In genomic region chr13:79393564-79394249, GRCh38 we compare ENCODE assay signal across 8 cellular contexts. TPM values are rescaled to one million over a fixed set of nuclear protein-coding genes. Genes with fewer than 3 reads are reported as not detected.
A peak's percentile ranks its signal among the peaks of the same experiment; 100 is the strongest.
DNase-seq lines count a peak whose midpoint lies in the region; ATAC-seq and TF ChIP-seq lines count a peak whose summit lies in the region.

No MANE protein-coding gene starts in this region.

- peak overlapping the region in 1 of 2 experiments; percentile 31; a peak in 2 of 4 replicates for H3K4me3 ChIP-seq in Panc1 (ENCODE audit: low read depth in 2 of 2, low read length in 2 of 2)

- in situ Hi-C loops in Panc1 (cut with HindIII; ENCODE audit: low pct_unique_long_range_greater_than_20kb, low sequenced_read_pairs) = no loop called here

- no peaks in the 10 kb centered on the region for H3K27me3 ChIP-seq in Panc1 (ENCODE audit: control insufficient read depth, insufficient read depth, low read length)

- peak overlapping the region; percentile 61 for H3K27ac ChIP-seq in Panc1 (ENCODE audit: low read length)

- no peaks in the 10 kb centered on the region; the same call in none of the 2 replicates for H3K36me3 ChIP-seq in Panc1 (ENCODE audit: control insufficient read depth, insufficient read depth, low read length)

- DNase-seq in DMS53 treated with DMSO at 0.1 percent for 48 hours (lab: John Stamatoyannopoulos, UW; ENCODE audit: unreplicated experiment) = peak; percentile 10
- no peak for DNase-seq in Panc1 (ENCODE audit: low read depth, low spot score)
- DNase-seq in dermis blood vessel endothelial cell = peak; percentile 75
- DNase-seq in stimulated activated naive CD8-positive, alpha-beta T cell treated with anti-CD3 and anti-CD28 coated beads, Interleukin-15, Interleukin-2, amounts not matched to agents 100 U/mL and 50 U/mL, for 24 hours = peak; percentile 53
- no peak for DNase-seq in islet precursor cell
- DNase-seq in NCI-H2196 (lab: John Stamatoyannopoulos, UW; ENCODE audit: unreplicated experiment) = no peak

- peak; percentile 55 for ATAC-seq in GM19468 (IDR thresholded peaks at IDR 0.05; ENCODE audit: extremely low read depth, unreplicated experiment)
- ATAC-seq in HG03460 (IDR thresholded peaks at IDR 0.05; ENCODE audit: unreplicated experiment) = peak; percentile 78
- ATAC-seq in Panc1 = peak; percentile 89
- ATAC-seq in stimulated activated naive CD8-positive, alpha-beta T cell treated with anti-CD3 and anti-CD28 coated beads, Interleukin-15, Interleukin-2, amounts not matched to agents 100 U/mL and 50 U/mL, for 24 hours = peak; percentile 42

- no TSS peak for BruUV-seq in Panc1 (replicated peaks; lab: Mats Ljungman, UMichigan)

- peaks cover 21% of the 10 kb centered on the region for H3K4me1 ChIP-seq in Panc1 (ENCODE audit: control insufficient read depth, insufficient read depth, low read length)

- TF ChIP-seq CTCF in Panc1 (IDR thresholded peaks at IDR 0.05) = no peak

- POLR2A ChIA-PET in Panc1 (lab: Charles Lee) = no interaction called here

- intact Hi-C loops in Panc1 (cut with micrococcal nuclease; ENCODE audit: unreplicated experiment) = no loop called here

- CTCF ChIA-PET in Panc1 (lab: Charles Lee) = no interaction called here

- H3K9me3 ChIP-seq in Panc1 (ENCODE audit: control insufficient read depth, insufficient read depth, low read depth, low read length) = 0 out of 2 replicates have a peak, but pooled peaks cover 6% of the 10 kb centered on the region

RNA-seq across cellular contexts. Expression of gene RBM26, which starts 12.3 kb away (rescaled TPM):
- 32.2 TPM for total RNA-seq in Panc1 (2021; ENCODE audit: unreplicated experiment)
- polyA plus RNA-seq in Panc1 (2012; ENCODE audit: insufficient read length) = 13.4 TPM
- total RNA-seq in dermis blood vessel endothelial cell = 25.2 and 26.9 TPM in 2 replicates

Comparison
In these comparisons a context has a peak if more than half of its experiments do, and no peak if none do; other contexts are left out.
1. DNase-seq: peak in DMS53 treated with DMSO at 0.1 percent for 48 hours (single experiment), dermis blood vessel endothelial cell (single experiment) and stimulated activated naive CD8-positive, alpha-beta T cell treated with anti-CD3 and anti-CD28 coated beads, Interleukin-15, Interleukin-2, amounts not matched to agents 100 U/mL and 50 U/mL, for 24 hours (single experiment); none in Panc1 (single experiment), islet precursor cell (single experiment) and NCI-H2196 (single experiment).
2. Peak in every context shown above with its lines, with median percentiles within 50 percentile points of each other: ATAC-seq.